22 cellular contexts compared by ENCODE assay signal in the genomic region with DNA sequence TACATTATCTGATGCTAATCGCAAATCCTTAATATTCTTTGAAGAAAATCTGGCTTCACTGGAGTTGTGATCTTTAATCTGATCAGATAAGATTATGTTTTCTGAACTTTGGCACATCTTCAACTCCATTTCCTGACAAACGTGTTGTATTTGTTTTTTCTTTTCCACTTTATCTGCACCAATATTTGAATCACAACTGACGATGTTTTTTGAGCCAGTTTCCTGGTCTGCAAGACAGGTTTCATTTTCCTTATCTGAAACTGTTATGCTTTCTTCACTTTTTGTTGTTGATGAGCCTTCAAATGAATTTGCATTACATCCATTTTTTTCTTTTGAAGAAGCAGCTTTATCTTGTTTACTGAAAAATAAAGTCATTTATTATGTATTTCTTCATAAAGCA.
DNase-seq lines count a peak whose midpoint lies in the region; ATAC-seq, FAIRE-seq and TF ChIP-seq lines count a peak whose summit lies in the region.
"Had no signal": no experiment of that assay in that cellular context is flagged by ENCODE, and none has a peak within 500 bp of the region (broad histone marks: within the 10 kb centered on the region; RNA-seq: fewer than 3 reads in every experiment).

No MANE protein-coding gene starts in this region.

- H4K20me1 ChIP-seq in astrocyte (ENCODE audit: insufficient read depth, low read length): no peaks in the 10 kb centered on the region
- H4K20me1 ChIP-seq: BLaER1 had no signal

- peak; percentile 9 for FAIRE-seq in astrocyte (lab: Jason Lieb, UNC)
- FAIRE-seq: D721Med, GM18507 had no signal

- no peak overlapping the region for H3K4me2 ChIP-seq in astrocyte (ENCODE audit: low read length)
- H3K4me2 ChIP-seq: BLaER1 had no signal

- no peak overlapping the region for H3K4me3 Mint-ChIP-seq in CD4-positive, alpha-beta T cell
- H3K4me3 Mint-ChIP-seq in astrocyte (ENCODE audit: unreplicated experiment) (no peak overlapping the region), memory B cell (no peak overlapping the region)
- H3K4me3 Mint-ChIP-seq: CD8-positive, alpha-beta memory T cell had no signal

- peaks cover 8% of the 10 kb centered on the region; the same call in 1 of the 2 replicates for H3K36me3 ChIP-seq in KOPT-K1 (ENCODE audit: insufficient read depth, low read length)
- peaks cover 7% of the 10 kb centered on the region for H3K36me3 ChIP-seq in astrocyte (ENCODE audit: insufficient read depth, low read length)
- H3K36me3 ChIP-seq: BLaER1 had no signal

- no peak overlapping the region for H3K27ac ChIP-seq in CD4-positive, alpha-beta T cell (ENCODE audit: low read depth, low read length)
- peak overlapping the region; percentile 17 for H3K27ac ChIP-seq in KOPT-K1 (ENCODE audit: low read depth, low read length, poor library complexity, severe bottlenecking)
- H3K27ac ChIP-seq in astrocyte (ENCODE audit: low read depth, low read length): no peak overlapping the region
- H3K27ac ChIP-seq: BLaER1 had no signal

- no peaks in the 10 kb centered on the region for H3K9me3 Mint-ChIP-seq in CD4-positive, alpha-beta T cell
- no peaks in the 10 kb centered on the region for H3K9me3 Mint-ChIP-seq in astrocyte (ENCODE audit: unreplicated experiment)
- no peaks in the 10 kb centered on the region for H3K9me3 Mint-ChIP-seq in memory B cell
- H3K9me3 Mint-ChIP-seq: CD8-positive, alpha-beta memory T cell had no signal

- no peaks in the 10 kb centered on the region for H3K27me3 Mint-ChIP-seq in CD4-positive, alpha-beta T cell
- no peaks in the 10 kb centered on the region for H3K27me3 Mint-ChIP-seq in astrocyte (ENCODE audit: low read depth, unreplicated experiment)
- no peaks in the 10 kb centered on the region for H3K27me3 Mint-ChIP-seq in memory B cell
- H3K27me3 Mint-ChIP-seq: CD8-positive, alpha-beta memory T cell had no signal

- H3K9ac ChIP-seq in astrocyte (ENCODE audit: low read length): no peak overlapping the region
- H3K9ac ChIP-seq: BLaER1 had no signal

- no peaks in the 10 kb centered on the region for H3K79me2 ChIP-seq in astrocyte (ENCODE audit: insufficient read depth, low read length)

- no peaks in the 10 kb centered on the region for H3K27me3 ChIP-seq in CD4-positive, alpha-beta T cell (ENCODE audit: control insufficient read depth, insufficient read depth, low read length)
- H3K27me3 ChIP-seq in astrocyte (ENCODE audit: insufficient read depth, low read length): no peaks in the 10 kb centered on the region
- H3K27me3 ChIP-seq: BLaER1 had no signal

- no peaks in the 10 kb centered on the region for H3K9me3 ChIP-seq in CD4-positive, alpha-beta T cell (ENCODE audit: control insufficient read depth, low read length)
- H3K9me3 ChIP-seq in KOPT-K1 (ENCODE audit: insufficient read depth, low read length, poor library complexity, severe bottlenecking): no peaks in the 10 kb centered on the region
- H3K9me3 ChIP-seq in astrocyte (ENCODE audit: insufficient read depth, low read depth, low read length): no peaks in the 10 kb centered on the region
- H3K9me3 ChIP-seq: BLaER1 had no signal

- intact Hi-C loops in CD4-positive, alpha-beta T cell (cut with DNase I, micrococcal nuclease): no loop called here

- ATAC-seq in CD4-positive, alpha-beta T cell (ENCODE audit: poor library complexity): no peak
- ATAC-seq in memory B cell (ENCODE audit: low read depth): no peak
- ATAC-seq: HCT116 had no signal

- POLR2A ChIA-PET in CD4-positive, alpha-beta T cell (lab: Charles Lee): no interaction called here

- DNase-seq in CD4-positive, alpha-beta T cell: no peak
- DNase-seq in astrocyte (ENCODE audit: low read depth) (no peak), memory B cell (ENCODE audit: low spot score in 2 of 2) (no peak), NCI-H1105 (lab: John Stamatoyannopoulos, UW) (no peak)
- no peak for DNase-seq in activated CD4-positive, alpha-beta T cell treated with anti-CD3 and anti-CD28 coated beads, Interleukin-2, amount 50 U/mL, for 4 hours
- no peak for DNase-seq in effector CD4-positive, alpha-beta T cell
- DNase-seq: CD8-positive, alpha-beta memory T cell; GOT3; MV-4-11; NCI-H1417; NCI-H187; NCI-H2107; NCI-H2227 treated with DMSO at 0.1 percent for 48 hours; NCI-H510A treated with DMSO at 0.1 percent for 48 hours; NCI-H774; OCI-M1; SHP77 had no signal

- H3K27ac Mint-ChIP-seq in CD4-positive, alpha-beta T cell: peak overlapping the region; percentile 15
- H3K27ac Mint-ChIP-seq in astrocyte (ENCODE audit: unreplicated experiment) (no peak overlapping the region), memory B cell (peak overlapping the region; percentile 13)

- no peak overlapping the region for H3K4me3 ChIP-seq in astrocyte (ENCODE audit: insufficient read depth, low read depth, low read length)
- H3K4me3 ChIP-seq: BLaER1 had no signal

- H2AFZ ChIP-seq in astrocyte (ENCODE audit: low read depth, low read length): no peak overlapping the region

- CTCF ChIA-PET in CD4-positive, alpha-beta T cell (lab: Charles Lee): no interaction called here

- no peaks in the 10 kb centered on the region for H3K4me1 Mint-ChIP-seq in CD4-positive, alpha-beta T cell (ENCODE audit: low read depth)
- H3K4me1 Mint-ChIP-seq in astrocyte (ENCODE audit: low read depth, unreplicated experiment): no peaks in the 10 kb centered on the region
- no peaks in the 10 kb centered on the region for H3K4me1 Mint-ChIP-seq in memory B cell

- H3K36me3 Mint-ChIP-seq in CD4-positive, alpha-beta T cell (ENCODE audit: low read depth): peaks cover 22% of the 10 kb centered on the region
- peaks cover 3% of the 10 kb centered on the region for H3K36me3 Mint-ChIP-seq in astrocyte (ENCODE audit: low read depth, unreplicated experiment)
- H3K36me3 Mint-ChIP-seq in memory B cell: peaks cover 9% of the 10 kb centered on the region

- TF ChIP-seq CTCF in CD4-positive, alpha-beta T cell (IDR thresholded peaks at IDR 0.05): no peak
- TF ChIP-seq CTCF in astrocyte (IDR thresholded peaks at IDR 0.05; ENCODE audit: insufficient read depth, low read depth, low read length): no peak

- peaks cover 5% of the 10 kb centered on the region for H3K4me1 ChIP-seq in astrocyte (ENCODE audit: insufficient read depth, low read length)
- H3K4me1 ChIP-seq: BLaER1 had no signal
